ENCODE assay signal across 2 cellular contexts in genomic region chr16:87424260-87424659, GRCh38.
TF ChIP-seq lines count a peak whose summit lies in the region.

No MANE protein-coding gene starts in this region.

TF ChIP-seq in GM23338, 12 proteins besides CTCF, POLR2A, EP300 and RAD21:
- TF ChIP-seq EZH2phosphoT487 (IDR thresholded peaks at IDR 0.05; ENCODE audit: unreplicated experiment) (no peak), ZNF114 (CRISPR knock-in tag; IDR thresholded peaks at IDR 0.05) (no peak), ZNF331 (CRISPR knock-in tag; IDR thresholded peaks at IDR 0.05; ENCODE audit: low read depth) (no peak), POLR2AphosphoS5 (IDR thresholded peaks at IDR 0.05; ENCODE audit: low read depth) (no peak), ZNF462 (CRISPR knock-in tag; IDR thresholded peaks at IDR 0.05) (no peak), NANOG (IDR thresholded peaks at IDR 0.05; ENCODE audit: borderline replicate concordance) (no peak), JUNB (IDR thresholded peaks at IDR 0.05; ENCODE audit: unreplicated experiment) (no peak), REST (IDR thresholded peaks at IDR 0.05; ENCODE audit: unreplicated experiment) (no peak), ETS1 (IDR thresholded peaks at IDR 0.05) (no peak), STAT1 (IDR thresholded peaks at IDR 0.05; ENCODE audit: unreplicated experiment) (no peak), CREB1 (CRISPR knock-in tag; IDR thresholded peaks at IDR 0.05; ENCODE audit: low read depth) (no peak), EZH2 (IDR thresholded peaks at IDR 0.05; ENCODE audit: low read depth, unreplicated experiment) (no peak)

TF ChIP-seq in IMR-90, 13 proteins besides CTCF, POLR2A, EP300 and RAD21:
- TF ChIP-seq CHD1 (IDR thresholded peaks at IDR 0.05; ENCODE audit: low read depth, low read length) (no peak), CEBPB (IDR thresholded peaks at IDR 0.05; ENCODE audit: low read depth, low read length) (no peak), MAZ (IDR thresholded peaks at IDR 0.05; ENCODE audit: borderline replicate concordance, low read depth, low read length) (no peak), RCOR1 (IDR thresholded peaks at IDR 0.05; ENCODE audit: insufficient replicate concordance, low read length) (no peak), USF2 (IDR thresholded peaks at IDR 0.05; ENCODE audit: low read depth, low read length) (no peak), NFE2L2 (IDR thresholded peaks at IDR 0.05; ENCODE audit: low read depth, low read length) (no peak), BHLHE40 (IDR thresholded peaks at IDR 0.05; ENCODE audit: low read depth, low read length) (no peak)
TF ChIP-seq in IMR-90: peak in this region for 0.
